17 cellular contexts compared by ENCODE assay signal in the genomic region with DNA sequence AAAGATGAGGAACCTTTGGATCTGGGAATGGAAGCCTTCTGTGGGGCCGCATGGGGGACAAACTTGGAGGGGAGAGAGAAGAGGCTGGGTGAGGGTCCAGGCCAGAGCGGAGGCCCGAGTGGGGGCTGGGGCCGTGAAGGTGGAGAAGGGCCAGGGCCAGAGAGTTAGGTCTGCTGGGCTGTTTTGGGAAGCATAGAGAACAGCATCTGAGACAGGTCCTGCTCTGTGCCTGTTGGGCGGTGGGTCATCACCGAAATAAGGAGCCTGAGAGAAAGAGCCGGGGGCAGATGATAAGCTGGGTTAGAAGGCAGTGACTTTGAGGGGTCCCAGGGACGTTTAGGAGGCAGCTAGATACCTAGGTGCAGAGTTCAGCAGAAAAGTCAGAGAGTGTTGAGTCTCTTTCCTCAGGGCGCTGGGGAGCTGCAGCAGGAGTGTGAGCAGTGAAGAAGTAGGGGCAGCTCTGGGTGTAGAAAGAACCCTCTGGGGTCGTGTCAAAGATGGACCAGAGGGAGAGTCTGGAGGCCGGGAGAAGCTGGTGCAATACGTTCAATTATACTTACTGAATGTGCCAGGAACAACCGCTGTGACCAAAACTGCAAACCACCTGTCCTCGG. TPM values are rescaled to one million over a fixed set of nuclear protein-coding genes. Genes with fewer than 3 reads are reported as not detected.
DNase-seq lines count a peak whose midpoint lies in the region; ATAC-seq and TF ChIP-seq lines count a peak whose summit lies in the region.
"Had no signal": no experiment of that assay in that cellular context is flagged by ENCODE, and none has a peak within 500 bp of the region (broad histone marks: within the 10 kb centered on the region; RNA-seq: fewer than 3 reads in every experiment).

No MANE protein-coding gene starts in this region.

- CTCF ChIA-PET in activated CD8-positive, alpha-beta memory T cell treated with anti-CD3 and anti-CD28 coated beads, Interleukin-2, amount 10 ng/mL, durations not matched to agents 7 days and 5 days (lab: Charles Lee) = interaction anchor here (0.7 kb wide), 1 partner anchor 37 kb away, joined by 3 read pairs; no protein-coding TSS in a partner anchor
- CTCF ChIA-PET in RWPE1 (lab: Yijun Ruan, JAX) (no interaction called here), WTC11 (lab: Charles Lee) (no interaction called here)

- no peak overlapping the region for H3K4me3 Mint-ChIP-seq in activated CD8-positive, alpha-beta memory T cell treated with anti-CD3 and anti-CD28 coated beads, Interleukin-2, amount 10 ng/mL, durations not matched to agents 7 days and 5 days
- H3K4me3 Mint-ChIP-seq in WTC11 = no peak overlapping the region
- H3K4me3 Mint-ChIP-seq: CD4-positive, alpha-beta T cell; GM23338 had no signal

- peak overlapping the region; percentile 99 for H3K27ac ChIP-seq in RWPE1
- H3K27ac ChIP-seq in stomach = no peak overlapping the region

- TF ChIP-seq POLR2A in stomach (IDR thresholded peaks at IDR 0.05) = no peak

- TF ChIP-seq CTCF in RWPE1 (conservative IDR thresholded peaks at IDR 0.05; ENCODE audit: low read depth) (no peak), stomach (IDR thresholded peaks at IDR 0.05) (no peak), WTC11 (IDR thresholded peaks at IDR 0.05) (no peak)

- POLR2A ChIA-PET in RWPE1 (lab: Yijun Ruan, JAX; ENCODE audit: low non-redundant PET) (no interaction called here), WTC11 (lab: Charles Lee) (interaction anchor here (1.1 kb wide), 1 partner anchor 9 kb away, joined by 3 read pairs; no protein-coding TSS in a partner anchor)

- no peaks in the 10 kb centered on the region for H3K27me3 ChIP-seq in stomach

- TF ChIP-seq EP300 in stomach (IDR thresholded peaks at IDR 0.05) = no peak

- no peak overlapping the region for H3K4me3 ChIP-seq in stomach
- H3K4me3 ChIP-seq: GM23338 had no signal

- H3K27me3 Mint-ChIP-seq in activated CD8-positive, alpha-beta memory T cell treated with anti-CD3 and anti-CD28 coated beads, Interleukin-2, amount 10 ng/mL, durations not matched to agents 7 days and 5 days = no peaks in the 10 kb centered on the region
- no peaks in the 10 kb centered on the region; the same call in 1 of the 2 replicates for H3K27me3 Mint-ChIP-seq in WTC11 (ENCODE audit: low read depth)
- H3K27me3 Mint-ChIP-seq: CD4-positive, alpha-beta T cell had no signal

- no peaks in the 10 kb centered on the region for H3K9me3 ChIP-seq in stomach

- intact Hi-C loops in stomach (cut with DNase I; ENCODE audit: low total_unique reads) = no loop called here

- H3K36me3 Mint-ChIP-seq in activated CD8-positive, alpha-beta memory T cell treated with anti-CD3 and anti-CD28 coated beads, Interleukin-2, amount 10 ng/mL, durations not matched to agents 7 days and 5 days = no peaks in the 10 kb centered on the region
- peaks cover 20% of the 10 kb centered on the region for H3K36me3 Mint-ChIP-seq in WTC11

- H3K9me3 Mint-ChIP-seq in activated CD8-positive, alpha-beta memory T cell treated with anti-CD3 and anti-CD28 coated beads, Interleukin-2, amount 10 ng/mL, durations not matched to agents 7 days and 5 days (ENCODE audit: low read depth) = peaks cover 3% of the 10 kb centered on the region
- H3K9me3 Mint-ChIP-seq in WTC11 = no peaks in the 10 kb centered on the region
- H3K9me3 Mint-ChIP-seq: CD4-positive, alpha-beta T cell; GM23338 had no signal

- no peak for ATAC-seq in activated CD8-positive, alpha-beta memory T cell treated with anti-CD3 and anti-CD28 coated beads, Interleukin-2, amount 10 ng/mL, durations not matched to agents 7 days and 5 days
- ATAC-seq in left lobe of liver (no peak), WTC11 (no peak), HG02642 (IDR thresholded peaks at IDR 0.05; ENCODE audit: poor library complexity, unreplicated experiment) (no peak)
- ATAC-seq: GM23338 had no signal

- peak; percentile 19 for DNase-seq in activated CD8-positive, alpha-beta memory T cell treated with anti-CD3 and anti-CD28 coated beads, Interleukin-2, amount 10 ng/mL, durations not matched to agents 7 days and 5 days
- DNase-seq in activated CD8-positive, alpha-beta memory T cell treated with anti-CD3 and anti-CD28 coated beads, Interleukin-2, amount 50 U/mL, for 4 hours = no peak
- DNase-seq in RWPE1 (ENCODE audit: low spot score) = no peak
- DNase-seq in left lobe of liver (ENCODE audit: low spot score) = peak; percentile 27
- peak; percentile 16 for DNase-seq in stomach
- no peak for DNase-seq in NCI-H1105 treated with DMSO at 0.1 percent for 48 hours (lab: John Stamatoyannopoulos, UW)
- DNase-seq in WTC11 (ENCODE audit: low spot score) = no peak
- DNase-seq: 8988T; C1 segment of cervical spinal cord; Calu3; CD4-positive, alpha-beta T cell; DMS 273 treated with DMSO at 0.1 percent for 48 hours; DMS79 had no signal

- H3K4me1 Mint-ChIP-seq in activated CD8-positive, alpha-beta memory T cell treated with anti-CD3 and anti-CD28 coated beads, Interleukin-2, amount 10 ng/mL, durations not matched to agents 7 days and 5 days = no peaks in the 10 kb centered on the region
- H3K4me1 Mint-ChIP-seq in WTC11 = peaks cover 28% of the 10 kb centered on the region

- H3K27ac Mint-ChIP-seq in activated CD8-positive, alpha-beta memory T cell treated with anti-CD3 and anti-CD28 coated beads, Interleukin-2, amount 10 ng/mL, durations not matched to agents 7 days and 5 days = no peak overlapping the region
- H3K27ac Mint-ChIP-seq in WTC11 = no peak overlapping the region
- H3K27ac Mint-ChIP-seq: CD4-positive, alpha-beta T cell; GM23338 had no signal

- WGBS in stomach, 5 donors = 87 to 92% (median 90%) methylated on average over 14 of the region's 14 CpGs

- H3K36me3 ChIP-seq in stomach = peaks cover 17 to 74% (median 68%) of the 10 kb centered on the region in 4 donors

- peaks cover 19 to 30% (median 27%) of the 10 kb centered on the region in 4 donors for H3K4me1 ChIP-seq in stomach

TF ChIP-seq in WTC11, 78 proteins besides CTCF, POLR2A, EP300 and RAD21:
- TF ChIP-seq SP1 (CRISPR knock-in tag; conservative IDR thresholded peaks at IDR 0.05) (no peak), NFATC4 (CRISPR knock-in tag; IDR thresholded peaks at IDR 0.05) (no peak)
- TF ChIP-seq, protein P1, sequence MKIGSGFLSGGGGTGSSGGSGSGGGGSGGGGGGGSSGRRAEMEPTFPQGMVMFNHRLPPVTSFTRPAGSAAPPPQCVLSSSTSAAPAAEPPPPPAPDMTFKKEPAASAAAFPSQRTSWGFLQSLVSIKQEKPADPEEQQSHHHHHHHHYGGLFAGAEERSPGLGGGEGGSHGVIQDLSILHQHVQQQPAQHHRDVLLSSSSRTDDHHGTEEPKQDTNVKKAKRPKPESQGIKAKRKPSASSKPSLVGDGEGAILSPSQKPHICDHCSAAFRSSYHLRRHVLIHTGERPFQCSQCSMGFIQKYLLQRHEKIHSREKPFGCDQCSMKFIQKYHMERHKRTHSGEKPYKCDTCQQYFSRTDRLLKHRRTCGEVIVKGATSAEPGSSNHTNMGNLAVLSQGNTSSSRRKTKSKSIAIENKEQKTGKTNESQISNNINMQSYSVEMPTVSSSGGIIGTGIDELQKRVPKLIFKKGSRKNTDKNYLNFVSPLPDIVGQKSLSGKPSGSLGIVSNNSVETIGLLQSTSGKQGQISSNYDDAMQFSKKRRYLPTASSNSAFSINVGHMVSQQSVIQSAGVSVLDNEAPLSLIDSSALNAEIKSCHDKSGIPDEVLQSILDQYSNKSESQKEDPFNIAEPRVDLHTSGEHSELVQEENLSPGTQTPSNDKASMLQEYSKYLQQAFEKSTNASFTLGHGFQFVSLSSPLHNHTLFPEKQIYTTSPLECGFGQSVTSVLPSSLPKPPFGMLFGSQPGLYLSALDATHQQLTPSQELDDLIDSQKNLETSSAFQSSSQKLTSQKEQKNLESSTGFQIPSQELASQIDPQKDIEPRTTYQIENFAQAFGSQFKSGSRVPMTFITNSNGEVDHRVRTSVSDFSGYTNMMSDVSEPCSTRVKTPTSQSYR (CRISPR knock-in tag; IDR thresholded peaks at IDR 0.05) = no peak
- TF ChIP-seq, protein P2, sequence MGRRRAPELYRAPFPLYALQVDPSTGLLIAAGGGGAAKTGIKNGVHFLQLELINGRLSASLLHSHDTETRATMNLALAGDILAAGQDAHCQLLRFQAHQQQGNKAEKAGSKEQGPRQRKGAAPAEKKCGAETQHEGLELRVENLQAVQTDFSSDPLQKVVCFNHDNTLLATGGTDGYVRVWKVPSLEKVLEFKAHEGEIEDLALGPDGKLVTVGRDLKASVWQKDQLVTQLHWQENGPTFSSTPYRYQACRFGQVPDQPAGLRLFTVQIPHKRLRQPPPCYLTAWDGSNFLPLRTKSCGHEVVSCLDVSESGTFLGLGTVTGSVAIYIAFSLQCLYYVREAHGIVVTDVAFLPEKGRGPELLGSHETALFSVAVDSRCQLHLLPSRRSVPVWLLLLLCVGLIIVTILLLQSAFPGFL (CRISPR knock-in tag; IDR thresholded peaks at IDR 0.05; ENCODE audit: borderline replicate concordance) = no peak

RNA-seq across cellular contexts. Expression of a gene that starts 2.7 kb away (rescaled TPM):
- total RNA-seq in activated CD8-positive, alpha-beta memory T cell treated with anti-CD3 and anti-CD28 coated beads, Interleukin-2, amount 10 ng/mL, durations not matched to agents 7 days and 5 days = 1 to 10 TPM; 2.3 to 2.6 TPM
- 4.3 TPM for total RNA-seq in left lobe of liver
- 100 to 1,000 TPM in 1 of 5 donors, 1 to 10 TPM in 4; 1.2 to 151 (median 3.9) TPM for total RNA-seq in stomach
- polyA plus RNA-seq in stomach = 10 to 100 TPM; 11.2 to 26.7 (median 19.8) TPM
- 9.3 to 13.3 TPM (median 9.8 TPM) in 3 replicates for total RNA-seq in WTC11 (2021)

RNA-seq across cellular contexts. Expression of a gene that starts 28.0 kb away (rescaled TPM):
- total RNA-seq in activated CD8-positive, alpha-beta memory T cell treated with anti-CD3 and anti-CD28 coated beads, Interleukin-2, amount 10 ng/mL, durations not matched to agents 7 days and 5 days = not detected
- total RNA-seq in left lobe of liver = not detected
- 1 to 10 TPM in 1 of 5 donors, not detected in 4; 7.2 TPM for total RNA-seq in stomach
- under 1 TPM in 2 of 3 donors, not detected in 1; 0.05 to 0.25 TPM for polyA plus RNA-seq in stomach
- total RNA-seq in WTC11 (2021) = 0.73 to 1.0 TPM (median 1.0 TPM) in 3 replicates
- total RNA-seq: Calu3; CD4-positive, alpha-beta T cell; G401; H7 had no signal

RNA-seq across cellular contexts. Expression of a gene that starts 49.2 kb away (rescaled TPM):
- under 1 TPM in 1 of 2 experiments, not detected in 1; 0.91 TPM for total RNA-seq in activated CD8-positive, alpha-beta memory T cell treated with anti-CD3 and anti-CD28 coated beads, Interleukin-2, amount 10 ng/mL, durations not matched to agents 7 days and 5 days
- total RNA-seq in left lobe of liver (2.6 TPM), stomach (1 to 10 TPM in 3 of 5 donors, not detected in 2; 2.0 to 5.4 (median 2.8) TPM), WTC11 (2021) (not detected in 3 replicates)
- 1 to 10 TPM in 1 of 3 donors, under 1 TPM in 1, not detected in 1; 0.55 to 1.8 TPM for polyA plus RNA-seq in stomach
- total RNA-seq: Calu3, G401, GM23338, H7 had no signal
- polyA plus RNA-seq: GM23338 had no signal

RNA-seq across cellular contexts. Expression of a gene that starts 55.9 kb away (rescaled TPM):
- total RNA-seq in activated CD8-positive, alpha-beta memory T cell treated with anti-CD3 and anti-CD28 coated beads, Interleukin-2, amount 10 ng/mL, durations not matched to agents 7 days and 5 days = not detected
- total RNA-seq in left lobe of liver = 1.4 TPM
- total RNA-seq in stomach = 10 to 100 TPM in 1 of 5 donors, 1 to 10 TPM in 3, not detected in 1; 7.0 to 10.5 (median 8.5) TPM
- 1 to 10 TPM; 1.7 to 7.5 (median 1.8) TPM for polyA plus RNA-seq in stomach
- total RNA-seq in WTC11 (2021) = 0.72 TPM in 1 of 3 replicates, not detected in the others
- total RNA-seq: Calu3, G401, GM23338, H7 had no signal
- polyA plus RNA-seq: GM23338 had no signal

Comparison
In these comparisons a context has a peak if more than half of its experiments do, and no peak if none do; other contexts are left out.
1. DNase-seq: peak in activated CD8-positive, alpha-beta memory T cell treated with anti-CD3 and anti-CD28 coated beads, Interleukin-2, amount 10 ng/mL, durations not matched to agents 7 days and 5 days (single experiment), left lobe of liver (single experiment) and stomach (single experiment); none in activated CD8-positive, alpha-beta memory T cell treated with anti-CD3 and anti-CD28 coated beads, Interleukin-2, amount 50 U/mL, for 4 hours (single experiment), RWPE1 (single experiment), NCI-H1105 treated with DMSO at 0.1 percent for 48 hours (single experiment) and WTC11 (single experiment).